In the genomic region with DNA sequence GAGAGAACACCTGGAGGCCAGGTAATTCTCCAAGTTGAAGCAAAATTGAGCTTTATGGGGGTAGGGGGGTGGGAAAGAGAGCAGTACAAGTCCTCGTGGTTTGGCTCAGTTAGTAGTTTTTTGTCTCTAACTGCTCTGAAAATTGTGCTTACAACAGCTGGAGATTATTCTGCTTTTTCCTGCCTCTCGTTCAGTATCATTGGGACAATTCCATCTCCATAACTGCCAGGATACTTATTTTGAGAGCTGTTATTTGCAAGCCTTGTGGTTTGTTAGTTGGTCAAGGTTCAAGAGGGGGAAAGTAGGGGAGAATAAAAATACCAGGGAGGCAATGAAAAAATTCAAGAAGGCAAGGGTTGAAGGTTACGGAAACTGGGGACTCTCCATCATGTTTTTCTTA, we compare ENCODE assay signal across 23 cellular contexts.
"Had no signal": no experiment of that assay in that cellular context is flagged by ENCODE, and none has a peak within 500 bp of the region (broad histone marks: within the 10 kb centered on the region; RNA-seq: fewer than 3 reads in every experiment).

No MANE protein-coding gene starts in this region.

- H3K27ac Mint-ChIP-seq: activated CD4-positive, alpha-beta T cell treated with anti-CD3 and anti-CD28 coated beads for 36 hours; activated naive CD8-positive, alpha-beta T cell; activated T-helper 2 cell treated with anti-CD3 and anti-CD28 coated beads, Interferon-gamma antibody, Interleukin-2, Interleukin-4, amounts not matched to agents 10 μg/mL and 5 μg/mL and 100 μg/mL, durations not matched to agents 14 hours and 24 hours and 36 hours; endodermal cell; natural killer cell treated with Interleukin-12 subunit alpha and Interleukin-12 subunit beta and Interleukin-15 and Interleukin-18, amount 100 ng/mL, for 72 hours; progenitor cell of endocrine pancreas; T-cell had no signal

- H3K27me3 ChIP-seq: gastrocnemius medialis, left lung, upper lobe of right lung had no signal

- DNase-seq: activated CD4-positive, alpha-beta T cell treated with anti-CD3 and anti-CD28 coated beads for 36 hours; activated CD4-positive, alpha-beta T cell treated with anti-CD3 and anti-CD28 coated beads, Interleukin-2, amount 50 U/mL, for 4 hours; activated CD8-positive, alpha-beta memory T cell treated with anti-CD3 and anti-CD28 coated beads, Interleukin-2, amount 50 U/mL, for 48 hours; activated naive CD4-positive, alpha-beta T cell; activated T-cell treated with anti-CD3 and anti-CD28 coated beads, Interleukin-2, amount 50 U/mL, for 4 hours; amniotic stem cell; cortex of kidney; endodermal cell; gastrocnemius medialis; hippocampal formation; kidney glomerular epithelial cell; left lung; retina; stimulated activated CD4-positive, alpha-beta T cell treated with anti-CD3 and anti-CD28 coated beads, Interleukin-12 subunit alpha, Interleukin-12 subunit beta, amount 100 ng/mL, for 4 hours; stimulated activated CD4-positive, alpha-beta T cell treated with anti-CD3 and anti-CD28 coated beads, Interleukin-4, amount 100 ng/mL, for 4 hours; stimulated activated naive CD8-positive, alpha-beta T cell treated with anti-CD3 and anti-CD28 coated beads, Interleukin-15, Interleukin-2, amounts not matched to agents 100 U/mL and 50 U/mL, for 24 hours; T-cell; upper lobe of right lung had no signal

- H3K27me3 Mint-ChIP-seq: activated CD4-positive, alpha-beta T cell treated with anti-CD3 and anti-CD28 coated beads for 36 hours; activated naive CD8-positive, alpha-beta T cell; natural killer cell treated with Interleukin-12 subunit alpha and Interleukin-12 subunit beta and Interleukin-15 and Interleukin-18, amount 100 ng/mL, for 72 hours; progenitor cell of endocrine pancreas; T-cell had no signal

- H3K9me3 ChIP-seq: gastrocnemius medialis, left lung, upper lobe of right lung had no signal

- H3K4me3 Mint-ChIP-seq: activated CD4-positive, alpha-beta T cell treated with anti-CD3 and anti-CD28 coated beads for 36 hours; activated naive CD8-positive, alpha-beta T cell; activated T-cell treated with anti-CD3 and anti-CD28 coated beads, Interleukin-2, amount 50 U/mL, for 4 hours; endodermal cell; natural killer cell treated with Interleukin-12 subunit alpha and Interleukin-12 subunit beta and Interleukin-15 and Interleukin-18, amount 100 ng/mL, for 72 hours; T-cell had no signal

- H3K4me1 ChIP-seq: gastrocnemius medialis, left lung, upper lobe of right lung had no signal

- H3K4me1 Mint-ChIP-seq: activated CD4-positive, alpha-beta T cell treated with anti-CD3 and anti-CD28 coated beads for 36 hours; T-cell had no signal

- H3K9me3 Mint-ChIP-seq: endodermal cell had no signal

- H3K4me3 ChIP-seq: gastrocnemius medialis, left lung, lung, upper lobe of right lung had no signal

- H3K27ac ChIP-seq: gastrocnemius medialis, left lung, upper lobe of right lung had no signal

- H3K36me3 Mint-ChIP-seq: activated naive CD8-positive, alpha-beta T cell; T-cell had no signal

- H3K36me3 ChIP-seq: gastrocnemius medialis, left lung, upper lobe of right lung had no signal

- ATAC-seq: activated CD4-positive, alpha-beta T cell treated with anti-CD3 and anti-CD28 coated beads for 36 hours; activated T-cell treated with anti-CD3 and anti-CD28 coated beads, Interleukin-2, amount 50 U/mL, for 4 hours; gastrocnemius medialis; left lung; natural killer cell treated with Interleukin-12 subunit alpha and Interleukin-12 subunit beta and Interleukin-15 and Interleukin-18, amount 100 ng/mL, for 72 hours; stimulated activated naive CD8-positive, alpha-beta T cell treated with anti-CD3 and anti-CD28 coated beads, Interleukin-15, Interleukin-2, amounts not matched to agents 100 U/mL and 50 U/mL, for 24 hours; T-cell; upper lobe of right lung had no signal
